In genomic region chr10:104707602-104708160, GRCh38 we compare ENCODE assay signal across 11 cellular contexts.
"Had no signal": no experiment of that assay in that cellular context is flagged by ENCODE, and none has a peak within 500 bp of the region (broad histone marks: within the 10 kb centered on the region; RNA-seq: fewer than 3 reads in every experiment).

No MANE protein-coding gene starts in this region.

- H3K4me3 Mint-ChIP-seq: activated T-helper 17 cell treated with anti-CD3 and anti-CD28 coated beads, Interleukin-2, amount 50 U/mL, for 72 hours; naive B cell had no signal

- H3K9me3 ChIP-seq: ovary, sigmoid colon had no signal

- H3K36me3 ChIP-seq: ovary, sigmoid colon had no signal

- H3K4me1 Mint-ChIP-seq: activated T-helper 17 cell treated with anti-CD3 and anti-CD28 coated beads, Interleukin-2, amount 50 U/mL, for 72 hours; naive B cell had no signal

- H3K9me3 Mint-ChIP-seq: activated T-helper 17 cell treated with anti-CD3 and anti-CD28 coated beads, Interleukin-2, amount 50 U/mL, for 72 hours had no signal

- ATAC-seq: activated T-helper 17 cell treated with anti-CD3 and anti-CD28 coated beads, Interleukin-2, amount 50 U/mL, for 72 hours; left colon had no signal

- H3K36me3 Mint-ChIP-seq: naive B cell had no signal

- H3K27ac Mint-ChIP-seq: activated T-helper 17 cell treated with anti-CD3 and anti-CD28 coated beads, Interleukin-2, amount 50 U/mL, for 72 hours; naive B cell had no signal

- H3K27me3 ChIP-seq: ovary, sigmoid colon had no signal

- H3K4me3 ChIP-seq: ovary, sigmoid colon had no signal

- H3K27ac ChIP-seq: ovary, sigmoid colon had no signal

- DNase-seq: activated naive CD4-positive, alpha-beta T cell treated with Interleukin-2 at 50 U/mL for 16 hours; activated T-cell treated with anti-CD3 and anti-CD28 coated beads for 4 hours; aorta; dermis blood vessel endothelial cell; left colon; mammary epithelial cell; naive B cell; ovary; sigmoid colon; stimulated activated CD4-positive, alpha-beta T cell treated with anti-CD3 and anti-CD28 coated beads, Interleukin-1b, Interleukin-23, amount 100 ng/mL, for 48 hours had no signal

- H3K4me1 ChIP-seq: sigmoid colon had no signal
